25 cellular contexts compared by ENCODE assay signal in the genomic region with DNA sequence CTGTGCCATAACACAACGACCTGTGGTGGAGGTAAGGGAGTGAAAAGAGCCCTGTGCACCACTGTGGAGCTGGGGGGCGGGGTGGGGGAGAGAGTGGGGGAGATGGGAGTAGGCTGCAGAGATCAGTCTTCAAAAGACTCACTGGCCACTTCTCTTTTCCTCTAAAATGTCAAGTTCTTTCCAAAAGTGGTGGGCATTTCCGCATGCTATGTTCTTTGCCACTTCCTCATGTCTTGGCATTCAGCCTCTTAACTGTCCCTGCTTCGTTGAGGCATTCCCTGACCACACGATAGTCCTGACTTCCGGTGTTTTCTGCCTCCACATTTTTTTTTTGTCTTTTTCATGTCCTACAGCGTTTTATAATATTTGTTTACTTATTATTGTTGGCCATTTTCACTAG. TPM values are rescaled to one million over a fixed set of nuclear protein-coding genes. Genes with fewer than 3 reads are reported as not detected.
"Had no signal": no experiment of that assay in that cellular context is flagged by ENCODE, and none has a peak within 500 bp of the region (broad histone marks: within the 10 kb centered on the region; RNA-seq: fewer than 3 reads in every experiment).

No MANE protein-coding gene starts in this region.

- H3K4me3 ChIP-seq: left lung, ovary, prostate gland, spleen, vagina had no signal

- H3K27ac Mint-ChIP-seq: activated naive CD4-positive, alpha-beta T cell treated with anti-CD3 and anti-CD28 coated beads, Interleukin-2, amount 50 U/mL, for 72 hours; brain; effector memory CD8-positive, alpha-beta T cell; mesothelial cell of epicardium; stimulated activated memory B cell treated with anti-CD40 and anti-IgM and Interleukin-4, amounts not matched to agents 10 μg/mL and 1 μg/mL and 100 μg/mL, for 72 hours; T-helper 17 cell had no signal

- H3K36me3 Mint-ChIP-seq: activated naive CD4-positive, alpha-beta T cell treated with anti-CD3 and anti-CD28 coated beads, Interleukin-2, amount 50 U/mL, for 72 hours; brain; mesothelial cell of epicardium; naive thymus-derived CD8-positive, alpha-beta T cell; stimulated activated memory B cell treated with anti-CD40 and anti-IgM and Interleukin-4, amounts not matched to agents 10 μg/mL and 1 μg/mL and 100 μg/mL, for 72 hours had no signal

- H3K9me3 Mint-ChIP-seq: activated naive CD4-positive, alpha-beta T cell treated with anti-CD3 and anti-CD28 coated beads, Interleukin-2, amount 50 U/mL, for 72 hours; brain; effector memory CD8-positive, alpha-beta T cell; mesothelial cell of epicardium; naive thymus-derived CD8-positive, alpha-beta T cell; stimulated activated memory B cell treated with anti-CD40 and anti-IgM and Interleukin-4, amounts not matched to agents 10 μg/mL and 1 μg/mL and 100 μg/mL, for 72 hours had no signal

- H3K27ac ChIP-seq: left lung, neutrophil, ovary, prostate gland, spleen, vagina had no signal

- H3K27me3 ChIP-seq: ovary had no signal

- H3K4me1 Mint-ChIP-seq: stimulated activated memory B cell treated with anti-CD40 and anti-IgM and Interleukin-4, amounts not matched to agents 10 μg/mL and 1 μg/mL and 100 μg/mL, for 72 hours had no signal

- ATAC-seq: activated naive CD4-positive, alpha-beta T cell treated with anti-CD3 and anti-CD28 coated beads, Interleukin-2, amount 50 U/mL, for 72 hours; effector memory CD8-positive, alpha-beta T cell; esophagus mucosa; left lung; naive thymus-derived CD8-positive, alpha-beta T cell; stimulated activated memory B cell treated with anti-CD40 and anti-IgM and Interleukin-4, amounts not matched to agents 10 μg/mL and 1 μg/mL and 100 μg/mL, for 72 hours; T-helper 17 cell had no signal

- H3K9me3 ChIP-seq: left lung, neutrophil, ovary, prostate gland, spleen, vagina had no signal

- H3K4me1 ChIP-seq: prostate gland had no signal

- H3K36me3 ChIP-seq: left lung, neutrophil, ovary, prostate gland, spleen, vagina had no signal

- DNase-seq: activated gamma-delta T cell treated with Interleukin-2 at 50 U/mL for 16 hours; activated T-cell treated with anti-CD3 and anti-CD28 coated beads, Interleukin-2, amount 50 U/mL, for 1 hour; aorta; caudate nucleus; effector memory CD8-positive, alpha-beta T cell; foreskin melanocyte; glutamatergic neuron; kidney glomerular epithelial cell; left lung; naive thymus-derived CD8-positive, alpha-beta T cell; ovary; spleen; T-helper 17 cell; trophoblast cell had no signal

- H3K4me3 Mint-ChIP-seq: brain; effector memory CD8-positive, alpha-beta T cell; mesothelial cell of epicardium; naive thymus-derived CD8-positive, alpha-beta T cell; stimulated activated memory B cell treated with anti-CD40 and anti-IgM and Interleukin-4, amounts not matched to agents 10 μg/mL and 1 μg/mL and 100 μg/mL, for 72 hours; T-helper 17 cell had no signal

RNA-seq across cellular contexts. Expression of gene PPP2R2B, which starts 2.4 kb away (rescaled TPM):
- total RNA-seq: dermis microvascular lymphatic vessel endothelial cell, endothelial cell of umbilical vein, lung microvascular endothelial cell had no signal
